In genomic region chr6:39274903-39275302, GRCh38 we compare ENCODE assay signal across 34 cellular contexts. TPM values are rescaled to one million over a fixed set of nuclear protein-coding genes. Genes with fewer than 3 reads are reported as not detected.
"Had no signal": no experiment of that assay in that cellular context is flagged by ENCODE, and none has a peak within 500 bp of the region (broad histone marks: within the 10 kb centered on the region; RNA-seq: fewer than 3 reads in every experiment).

No MANE protein-coding gene starts in this region.

- H3K79me2 ChIP-seq: parathyroid adenoma had no signal

- H3K9me3 ChIP-seq: ovary, psoas muscle, spleen, suprapubic skin, testis, tibial nerve, upper lobe of left lung, vagina had no signal

- ATAC-seq: natural killer cell; psoas muscle; right cardiac atrium; sciatic nerve; stimulated activated memory B cell treated with anti-CD40 and anti-IgM and Interleukin-4, amounts not matched to agents 10 μg/mL and 1 μg/mL and 100 μg/mL, for 72 hours; stimulated activated naive CD8-positive, alpha-beta T cell treated with anti-CD3 and anti-CD28 coated beads, Interleukin-15, amount 100 ng/mL, for 72 hours; stimulated activated naive CD8-positive, alpha-beta T cell treated with anti-CD3 and anti-CD28 coated beads, Interleukin-15, Interleukin-2, amounts not matched to agents 100 U/mL and 50 U/mL, for 24 hours had no signal

- H3K9me3 Mint-ChIP-seq: natural killer cell; nephron; neural progenitor cell; stimulated activated memory B cell treated with anti-CD40 and anti-IgM and Interleukin-4, amounts not matched to agents 10 μg/mL and 1 μg/mL and 100 μg/mL, for 72 hours; stimulated activated naive CD8-positive, alpha-beta T cell treated with anti-CD3 and anti-CD28 coated beads, Interleukin-15, amount 100 ng/mL, for 72 hours had no signal

- H3K36me3 ChIP-seq: neural progenitor cell, ovary, spleen, suprapubic skin, tibial nerve, upper lobe of left lung, vagina had no signal

- FAIRE-seq: urothelium cell line had no signal

- H3K27ac Mint-ChIP-seq: natural killer cell; nephron; neural progenitor cell; progenitor cell of endocrine pancreas; stimulated activated memory B cell treated with anti-CD40 and anti-IgM and Interleukin-4, amounts not matched to agents 10 μg/mL and 1 μg/mL and 100 μg/mL, for 72 hours; stimulated activated naive CD8-positive, alpha-beta T cell treated with anti-CD3 and anti-CD28 coated beads, Interleukin-15, amount 100 ng/mL, for 72 hours had no signal

- H3K4me2 ChIP-seq: neural progenitor cell, smooth muscle cell had no signal

- H3K4me3 Mint-ChIP-seq: natural killer cell; nephron; neural progenitor cell; stimulated activated memory B cell treated with anti-CD40 and anti-IgM and Interleukin-4, amounts not matched to agents 10 μg/mL and 1 μg/mL and 100 μg/mL, for 72 hours; stimulated activated naive CD8-positive, alpha-beta T cell treated with anti-CD3 and anti-CD28 coated beads, Interleukin-15, amount 100 ng/mL, for 72 hours had no signal

- H3K4me3 ChIP-seq: neural progenitor cell, ovary, psoas muscle, skin epidermis, smooth muscle cell, spleen, suprapubic skin, testis, tibial nerve, upper lobe of left lung, vagina had no signal

- H3K27me3 ChIP-seq: neural progenitor cell, ovary, testis, tibial nerve, upper lobe of left lung, vagina had no signal

- DNase-seq: natural killer cell; occipital lobe; ovary; psoas muscle; right cardiac atrium; spleen; stimulated activated CD4-positive, alpha-beta T cell treated with anti-CD3 and anti-CD28 coated beads, Interleukin-12 subunit alpha, Interleukin-12 subunit beta, amount 100 ng/mL, for 4 hours; stimulated activated CD4-positive, alpha-beta T cell treated with anti-CD3 and anti-CD28 coated beads, Interleukin-1b, Interleukin-23, amount 100 ng/mL, for 48 hours; stimulated activated CD4-positive, alpha-beta T cell treated with anti-CD3 and anti-CD28 coated beads, Interleukin-4, amount 100 ng/mL, for 1 hour; stimulated activated CD4-positive, alpha-beta T cell treated with anti-CD3 and anti-CD28 coated beads, Interleukin-4, amount 100 ng/mL, for 4 hours; stimulated activated CD8-positive, alpha-beta memory T cell treated with anti-CD3 and anti-CD28 coated beads, Interleukin-4, amount 100 ng/mL, for 48 hours; stimulated activated naive CD4-positive, alpha-beta T cell; stimulated activated naive CD8-positive, alpha-beta T cell treated with anti-CD3 and anti-CD28 coated beads, Interleukin-15, amount 100 ng/mL, for 72 hours; stimulated activated naive CD8-positive, alpha-beta T cell treated with anti-CD3 and anti-CD28 coated beads, Interleukin-15, Interleukin-2, amounts not matched to agents 100 U/mL and 50 U/mL, for 24 hours; substantia nigra; testis; trophoblast cell; upper lobe of left lung had no signal

- H3K4me1 Mint-ChIP-seq: natural killer cell; nephron; stimulated activated memory B cell treated with anti-CD40 and anti-IgM and Interleukin-4, amounts not matched to agents 10 μg/mL and 1 μg/mL and 100 μg/mL, for 72 hours had no signal

- H2AFZ ChIP-seq: neural progenitor cell, parathyroid adenoma had no signal

- H3K4me1 ChIP-seq: neural progenitor cell, parathyroid adenoma, psoas muscle, spleen, testis, upper lobe of left lung, vagina had no signal

- H3K36me3 Mint-ChIP-seq: natural killer cell; neural progenitor cell; stimulated activated memory B cell treated with anti-CD40 and anti-IgM and Interleukin-4, amounts not matched to agents 10 μg/mL and 1 μg/mL and 100 μg/mL, for 72 hours had no signal

- H3K27ac ChIP-seq: neural progenitor cell, ovary, parathyroid adenoma, psoas muscle, skin epidermis, spleen, suprapubic skin, testis, tibial nerve, upper lobe of left lung, vagina had no signal

- H3K9ac ChIP-seq: neural progenitor cell, parathyroid adenoma had no signal

RNA-seq across cellular contexts. Expression of gene KCNK17, which starts 39.3 kb away (rescaled TPM):
- total RNA-seq: occipital lobe, osteoblast, psoas muscle, renal cortical epithelial cell, smooth muscle cell, suprapubic skin, ureter, vagina had no signal
- polyA plus RNA-seq: smooth muscle cell had no signal

RNA-seq across cellular contexts. Expression of gene KCNK5, which starts 45.6 kb away (rescaled TPM):
- total RNA-seq: osteoblast, smooth muscle cell had no signal
- polyA plus RNA-seq: neural cell, smooth muscle cell had no signal

RNA-seq across cellular contexts. Expression of gene KCNK16, which starts 47.6 kb away (rescaled TPM):
- total RNA-seq: natural killer cell, occipital lobe, osteoblast, ovary, psoas muscle, renal cortical epithelial cell, right cardiac atrium, sciatic nerve, smooth muscle cell, spleen, suprapubic skin, testis, tibial nerve, upper lobe of left lung, ureter, vagina had no signal
- polyA plus RNA-seq: neural cell, ovary, psoas muscle, right cardiac atrium, smooth muscle cell, spleen had no signal
